ENCODE assay signal across 21 cellular contexts in the genomic region with DNA sequence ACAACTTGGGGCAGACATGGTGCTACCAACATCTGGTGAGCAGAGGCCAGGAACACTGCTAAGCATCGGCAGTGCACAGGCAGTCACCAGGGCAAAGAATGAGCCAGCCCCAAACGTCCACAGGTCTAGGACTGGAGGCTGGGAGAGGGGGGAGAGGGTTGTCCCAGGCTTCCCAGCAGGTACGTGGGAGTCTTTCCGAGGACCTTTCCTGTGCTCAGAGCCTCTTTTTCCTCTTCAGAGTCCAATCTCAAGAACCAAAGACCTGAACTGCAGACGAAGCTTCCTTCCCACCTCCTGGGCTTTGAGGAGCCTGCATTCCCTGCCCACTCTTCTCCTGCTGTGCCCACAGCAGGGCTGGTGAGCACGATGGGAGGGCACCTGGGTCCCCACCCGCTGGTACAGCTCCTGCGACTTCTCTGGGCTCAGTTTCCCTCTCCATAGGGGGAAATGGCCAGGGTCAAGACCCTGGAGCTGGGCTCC. TPM values are rescaled to one million over a fixed set of nuclear protein-coding genes. Genes with fewer than 3 reads are reported as not detected.
"Had no signal": no experiment of that assay in that cellular context is flagged by ENCODE, and none has a peak within 500 bp of the region (broad histone marks: within the 10 kb centered on the region; RNA-seq: fewer than 3 reads in every experiment).

No MANE protein-coding gene starts in this region.

- H3K36me3 ChIP-seq: cardiac muscle cell, left lung, neutrophil, thyroid gland had no signal

- H3K27ac ChIP-seq: foreskin keratinocyte, left lung, neutrophil, thyroid gland had no signal

- H3K9me3 ChIP-seq: mucosa of descending colon, neutrophil, thyroid gland had no signal

- DNase-seq: activated CD4-positive, alpha-beta T cell treated with anti-CD3 and anti-CD28 coated beads, Interleukin-2, amount 10 ng/mL, durations not matched to agents 24 days and 14 days; activated CD8-positive, alpha-beta T cell treated with anti-CD3 and anti-CD28 coated beads for 36 hours; foreskin keratinocyte; hypothalamus; left lung; mammary epithelial cell; mucosa of descending colon; naive thymus-derived CD4-positive, alpha-beta T cell; stimulated activated CD4-positive, alpha-beta T cell treated with anti-CD3 and anti-CD28 coated beads, Interleukin-12 subunit alpha, Interleukin-12 subunit beta, amount 100 ng/mL, for 4 hours; stimulated activated CD4-positive, alpha-beta T cell treated with anti-CD3 and anti-CD28 coated beads, Interleukin-1b, Interleukin-23, amount 100 ng/mL, for 48 hours; stimulated activated naive CD4-positive, alpha-beta T cell treated with Interleukin-2 at 50 U/mL for 16 hours; thyroid gland had no signal

- H3K4me3 ChIP-seq: cardiac muscle cell, left lung, mucosa of descending colon, thyroid gland had no signal

- H3K4me1 ChIP-seq: foreskin keratinocyte, left lung, thyroid gland had no signal

- ATAC-seq: activated CD8-positive, alpha-beta T cell treated with anti-CD3 and anti-CD28 coated beads for 36 hours; foreskin keratinocyte; left lung; mucosa of descending colon; naive thymus-derived CD4-positive, alpha-beta T cell had no signal

- H3K27me3 ChIP-seq: cardiac muscle cell, left lung, neutrophil, thyroid gland had no signal

RNA-seq across cellular contexts. Expression of a gene that starts 48.7 kb away (rescaled TPM):
- total RNA-seq: activated CD4-positive, alpha-beta T cell treated with anti-CD3 and anti-CD28 coated beads, Interleukin-2, amount 10 ng/mL, durations not matched to agents 24 days and 14 days; activated CD8-positive, alpha-beta T cell treated with anti-CD3 and anti-CD28 coated beads for 36 hours; activated T-helper 1 cell treated with anti-CD3 and anti-CD28 coated beads, Interleukin-12 subunit alpha, Interleukin-12 subunit beta, Interleukin-2, Interleukin-4 antibody, amounts not matched to agents 30 ng/mL and 10 ng/mL and 1 ng/mL, durations not matched to agents 14 hours and 24 hours and 36 hours; dermis microvascular lymphatic vessel endothelial cell; epithelial cell of proximal tubule; fibroblast of lung; foreskin keratinocyte; mammary epithelial cell; naive thymus-derived CD4-positive, alpha-beta T cell; renal cortical epithelial cell; subcutaneous adipose tissue had no signal
- polyA plus RNA-seq: fibroblast of lung; foreskin keratinocyte; keratinocyte; mammary epithelial cell; naive thymus-derived CD4-positive, alpha-beta T cell had no signal

RNA-seq across cellular contexts. Expression of a gene that starts 50.5 kb away (rescaled TPM):
- total RNA-seq: activated CD4-positive, alpha-beta T cell treated with anti-CD3 and anti-CD28 coated beads, Interleukin-2, amount 10 ng/mL, durations not matched to agents 24 days and 14 days; activated CD8-positive, alpha-beta T cell treated with anti-CD3 and anti-CD28 coated beads for 36 hours; activated T-helper 1 cell treated with anti-CD3 and anti-CD28 coated beads, Interleukin-12 subunit alpha, Interleukin-12 subunit beta, Interleukin-2, Interleukin-4 antibody, amounts not matched to agents 30 ng/mL and 10 ng/mL and 1 ng/mL, durations not matched to agents 14 hours and 24 hours and 36 hours; cardiac muscle cell had no signal
- polyA plus RNA-seq: cardiac muscle cell; naive thymus-derived CD4-positive, alpha-beta T cell had no signal
